1 cellular context compared by ENCODE assay signal in genomic region chr5:160029004-160029403, GRCh38.
TF ChIP-seq lines count a peak whose summit lies in the region.

No MANE protein-coding gene starts in this region.

TF ChIP-seq in IMR-90, 13 proteins besides CTCF, POLR2A, EP300 and RAD21 (continued from another document):
- TF ChIP-seq BHLHE40 (IDR thresholded peaks at IDR 0.05; ENCODE audit: low read depth, low read length) (no peak), USF2 (IDR thresholded peaks at IDR 0.05; ENCODE audit: low read depth, low read length) (no peak), MXI1 (IDR thresholded peaks at IDR 0.05; ENCODE audit: borderline replicate concordance, low read depth, low read length) (no peak), SMC3 (IDR thresholded peaks at IDR 0.05; ENCODE audit: low read depth, low read length) (no peak), ELK1 (IDR thresholded peaks at IDR 0.05; ENCODE audit: borderline replicate concordance, low read depth, low read length) (no peak), CEBPB (IDR thresholded peaks at IDR 0.05; ENCODE audit: low read depth, low read length) (no peak), MAFK (IDR thresholded peaks at IDR 0.05; ENCODE audit: low read depth, low read length) (no peak), NFE2L2 (IDR thresholded peaks at IDR 0.05; ENCODE audit: low read depth, low read length) (no peak), RFX5 (IDR thresholded peaks at IDR 0.05; ENCODE audit: low read depth, low read length) (no peak), MAZ (IDR thresholded peaks at IDR 0.05; ENCODE audit: borderline replicate concordance, low read depth, low read length) (no peak), RCOR1 (IDR thresholded peaks at IDR 0.05; ENCODE audit: insufficient replicate concordance, low read length) (no peak)
